22 cellular contexts compared by ENCODE assay signal in the genomic region with DNA sequence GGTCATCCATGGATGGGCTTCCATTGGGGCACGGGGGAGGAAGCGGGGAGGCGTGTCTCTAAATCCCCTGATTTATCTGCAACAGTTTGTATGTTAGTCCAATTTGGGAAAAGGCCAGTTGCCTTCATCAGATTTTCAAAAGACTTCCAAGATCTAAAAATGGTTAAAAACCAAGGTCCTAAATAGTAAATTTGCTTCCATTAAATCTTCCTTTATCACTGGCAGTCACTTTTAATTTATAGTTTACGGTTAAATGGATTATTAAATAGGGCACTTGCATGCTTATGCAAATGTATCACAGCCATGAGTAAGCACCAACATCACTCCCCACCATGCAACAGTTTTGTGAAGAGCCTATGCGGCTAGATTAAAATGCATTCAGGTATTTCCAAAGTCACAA.
"Had no signal": no experiment of that assay in that cellular context is flagged by ENCODE, and none has a peak within 500 bp of the region (broad histone marks: within the 10 kb centered on the region; RNA-seq: fewer than 3 reads in every experiment).

No MANE protein-coding gene starts in this region.

- ATAC-seq: left colon; left ventricle myocardium superior; lower lobe of right lung; naive thymus-derived CD8-positive, alpha-beta T cell; sciatic nerve; stimulated activated naive CD8-positive, alpha-beta T cell treated with anti-CD3 and anti-CD28 coated beads, Interleukin-15, amount 100 ng/mL, for 72 hours; upper lobe of right lung had no signal

- DNase-seq: dermis blood vessel endothelial cell; effector memory CD4-positive, alpha-beta T cell; hypothalamus; immature natural killer cell; islet precursor cell; kidney glomerular epithelial cell; left colon; left ventricle myocardium superior; lower lobe of right lung; naive thymus-derived CD8-positive, alpha-beta T cell; nephron progenitor cell; nucleus accumbens; ovary; stimulated activated CD4-positive, alpha-beta T cell treated with anti-CD3 and anti-CD28 coated beads, Interleukin-12 subunit alpha, Interleukin-12 subunit beta, amount 100 ng/mL, for 4 hours; stimulated activated CD4-positive, alpha-beta T cell treated with anti-CD3 and anti-CD28 coated beads, Interleukin-1b, Interleukin-23, amount 100 ng/mL, for 48 hours; stimulated activated CD4-positive, alpha-beta T cell treated with anti-CD3 and anti-CD28 coated beads, Interleukin-4, amount 100 ng/mL, for 1 hour; stimulated activated CD8-positive, alpha-beta memory T cell treated with anti-CD3 and anti-CD28 coated beads, Interleukin-4, amount 100 ng/mL, for 48 hours; stimulated activated naive CD4-positive, alpha-beta T cell; stimulated activated naive CD8-positive, alpha-beta T cell treated with anti-CD3 and anti-CD28 coated beads, Interleukin-15, amount 100 ng/mL, for 72 hours; transverse colon; upper lobe of right lung had no signal
